In genomic region chr10:68462536-68462935, GRCh38 we compare ENCODE assay signal across 1 cellular context.
TF ChIP-seq lines count a peak whose summit lies in the region.

No MANE protein-coding gene starts in this region.

TF ChIP-seq in K562, 482 proteins besides CTCF, POLR2A, EP300 and RAD21:
- TF ChIP-seq TRIM25 (IDR thresholded peaks at IDR 0.05; ENCODE audit: borderline replicate concordance) (no peak), CBFA2T2 (conservative IDR thresholded peaks at IDR 0.05) (peak; percentile 63), CHD2 (IDR thresholded peaks at IDR 0.05; ENCODE audit: low read depth, low read length) (no peak), TEAD4 (IDR thresholded peaks at IDR 0.05; ENCODE audit: low read length) (peak; percentile 78), TEAD4 (CRISPR knock-in tag; IDR thresholded peaks at IDR 0.05; ENCODE audit: borderline replicate concordance) (no peak), STAT5A (IDR thresholded peaks at IDR 0.05; ENCODE audit: borderline replicate concordance, low read length) (peak; percentile 33; the same call in 1 of the 2 replicates), KDM1A (IDR thresholded peaks at IDR 0.05) (peak; percentile 92 to 95), HDAC2 (IDR thresholded peaks at IDR 0.05) (0 out of 2 replicates have a peak, but pooled peaks have one; percentile 47), DIDO1 (tag; IDR thresholded peaks at IDR 0.05; ENCODE audit: low read depth) (no peak), KDM2B (CRISPR knock-in tag; IDR thresholded peaks at IDR 0.05) (no peak), THRA (IDR thresholded peaks at IDR 0.05) (no peak), NCOR1 (IDR thresholded peaks at IDR 0.05) (0 out of 2 replicates have a peak, but pooled peaks have one; percentile 27), SMAD1 (IDR thresholded peaks at IDR 0.05; ENCODE audit: low read depth, low read length, partially characterized antibody) (no peak), PBX2 (CRISPR knock-in tag; IDR thresholded peaks at IDR 0.05; ENCODE audit: low read depth) (no peak), PBX2 (tag; conservative IDR thresholded peaks at IDR 0.05; ENCODE audit: low read depth) (no peak), HDAC3 (IDR thresholded peaks at IDR 0.05; ENCODE audit: borderline replicate concordance, partially characterized antibody) (peak; percentile 34), NFXL1 (CRISPR knock-in tag; IDR thresholded peaks at IDR 0.05) (no peak), SLC30A9 (CRISPR knock-in tag; IDR thresholded peaks at IDR 0.05) (no peak), FOXA1 (IDR thresholded peaks at IDR 0.05; ENCODE audit: borderline replicate concordance) (no peak), MED1 (CRISPR knock-in tag; IDR thresholded peaks at IDR 0.05; ENCODE audit: borderline replicate concordance) (no peak), NRF1 (conservative IDR thresholded peaks at IDR 0.05 in 1 of 2, IDR thresholded peaks at IDR 0.05 in 1 of 2) (no peak), TCF3 (CRISPR knock-in tag; IDR thresholded peaks at IDR 0.05) (peak; percentile 67), ARID1B (IDR thresholded peaks at IDR 0.05) (peak; percentile 40; the same call in 1 of the 2 replicates), ZNF436 (CRISPR knock-in tag; IDR thresholded peaks at IDR 0.05) (no peak), TAL1 (IDR thresholded peaks at IDR 0.05) (peak; percentile 51), JUNB (CRISPR knock-in tag; conservative IDR thresholded peaks at IDR 0.05) (no peak), RCOR1 (IDR thresholded peaks at IDR 0.05; ENCODE audit: borderline replicate concordance in 1 of 2, low read depth in 2 of 2, low read length in 2 of 2) (peak; percentile 17 to 85; a peak in 3 of 4 replicates), FOSL1 (tag; conservative IDR thresholded peaks at IDR 0.05) (peak; percentile 79), CSDE1 (IDR thresholded peaks at IDR 0.05) (no peak), ATF7 (IDR thresholded peaks at IDR 0.05) (no peak), ETS1 (conservative IDR thresholded peaks at IDR 0.05; ENCODE audit: control insufficient read depth, low read depth, low read length) (no peak), CBFA2T3 (IDR thresholded peaks at IDR 0.05) (peak; percentile 81), NFE2 (IDR thresholded peaks at IDR 0.05; ENCODE audit: low read depth) (peak; percentile 38; the same call in 1 of the 2 replicates), SOX6 (IDR thresholded peaks at IDR 0.05) (0 out of 2 replicates have a peak, but pooled peaks have one; percentile 32), MECOM (CRISPR knock-in tag; IDR thresholded peaks at IDR 0.05) (no peak)
- TF ChIP-seq, protein P1, sequence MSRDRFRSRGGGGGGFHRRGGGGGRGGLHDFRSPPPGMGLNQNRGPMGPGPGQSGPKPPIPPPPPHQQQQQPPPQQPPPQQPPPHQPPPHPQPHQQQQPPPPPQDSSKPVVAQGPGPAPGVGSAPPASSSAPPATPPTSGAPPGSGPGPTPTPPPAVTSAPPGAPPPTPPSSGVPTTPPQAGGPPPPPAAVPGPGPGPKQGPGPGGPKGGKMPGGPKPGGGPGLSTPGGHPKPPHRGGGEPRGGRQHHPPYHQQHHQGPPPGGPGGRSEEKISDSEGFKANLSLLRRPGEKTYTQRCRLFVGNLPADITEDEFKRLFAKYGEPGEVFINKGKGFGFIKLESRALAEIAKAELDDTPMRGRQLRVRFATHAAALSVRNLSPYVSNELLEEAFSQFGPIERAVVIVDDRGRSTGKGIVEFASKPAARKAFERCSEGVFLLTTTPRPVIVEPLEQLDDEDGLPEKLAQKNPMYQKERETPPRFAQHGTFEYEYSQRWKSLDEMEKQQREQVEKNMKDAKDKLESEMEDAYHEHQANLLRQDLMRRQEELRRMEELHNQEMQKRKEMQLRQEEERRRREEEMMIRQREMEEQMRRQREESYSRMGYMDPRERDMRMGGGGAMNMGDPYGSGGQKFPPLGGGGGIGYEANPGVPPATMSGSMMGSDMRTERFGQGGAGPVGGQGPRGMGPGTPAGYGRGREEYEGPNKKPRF (IDR thresholded peaks at IDR 0.05; ENCODE audit: low read depth, low read length), result no peak
